In the genomic region with DNA sequence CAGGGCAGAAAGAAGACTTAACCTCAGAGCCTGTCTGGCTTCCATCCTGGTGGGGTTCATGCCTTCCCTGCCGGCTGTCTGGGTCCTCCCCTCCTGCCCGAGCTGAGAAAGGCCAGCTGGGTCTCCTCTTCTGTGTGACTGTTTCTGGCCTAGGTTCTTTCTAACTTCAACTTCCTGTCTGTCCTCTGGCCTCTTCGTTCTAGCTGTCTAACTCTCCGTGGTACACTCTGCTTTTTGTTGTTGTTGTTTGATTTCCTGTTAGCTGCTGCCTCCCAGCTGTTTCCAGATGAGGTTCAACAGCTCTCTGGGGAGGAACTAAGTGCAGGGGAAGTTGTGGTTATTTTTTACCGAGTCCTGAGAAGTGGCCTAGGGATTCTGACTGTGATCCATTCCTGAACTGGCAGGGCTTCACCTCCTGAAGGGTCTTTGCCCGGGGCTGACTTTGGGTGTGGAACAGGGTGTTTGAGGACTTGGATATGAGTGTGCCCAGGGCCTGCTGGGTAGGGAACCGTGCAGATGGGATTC, we compare ENCODE assay signal across 8 cellular contexts. TPM values are rescaled to one million over a fixed set of nuclear protein-coding genes. Genes with fewer than 3 reads are reported as not detected.
A peak's percentile ranks its signal among the peaks of the same experiment; 100 is the strongest.
DNase-seq lines count a peak whose midpoint lies in the region; ATAC-seq and TF ChIP-seq lines count a peak whose summit lies in the region.

No MANE protein-coding gene starts in this region.

- peak overlapping the region; percentile 82 for H3K27ac Mint-ChIP-seq in activated CD4-positive, alpha-beta T cell treated with anti-CD3 and anti-CD28 coated beads for 36 hours
- peak overlapping the region; percentile 82 to 99 (median 88) for H3K27ac Mint-ChIP-seq in naive thymus-derived CD4-positive, alpha-beta T cell

- H3K9me3 ChIP-seq in SK-N-MC (ENCODE audit: low read depth, low read length) (no peaks in the 10 kb centered on the region), endocrine pancreas (ENCODE audit: control insufficient read depth, low read length) (no peaks in the 10 kb centered on the region), WERI-Rb-1 (ENCODE audit: severe bottlenecking) (no peaks in the 10 kb centered on the region)
- H3K9me3 ChIP-seq in naive thymus-derived CD4-positive, alpha-beta T cell (ENCODE audit: control insufficient read depth in 2 of 3, low read length in 3 of 3): no peaks in the 10 kb centered on the region

- no peaks in the 10 kb centered on the region for H3K27me3 Mint-ChIP-seq in activated CD4-positive, alpha-beta T cell treated with anti-CD3 and anti-CD28 coated beads for 36 hours
- no peaks in the 10 kb centered on the region for H3K27me3 Mint-ChIP-seq in naive thymus-derived CD4-positive, alpha-beta T cell

- H3K9me3 Mint-ChIP-seq in activated CD4-positive, alpha-beta T cell treated with anti-CD3 and anti-CD28 coated beads for 36 hours (ENCODE audit: low read depth): no peaks in the 10 kb centered on the region
- peaks cover 0 to 2% (median 0%) of the 10 kb centered on the region in 11 donors for H3K9me3 Mint-ChIP-seq in naive thymus-derived CD4-positive, alpha-beta T cell

- CTCF ChIA-PET in activated CD4-positive, alpha-beta T cell treated with anti-CD3 and anti-CD28 coated beads for 36 hours (lab: Charles Lee): interaction anchor here (0.6 to 1.5 kb wide), 9 partner anchors 10 to 575 kb away, joined by 3 to 5 read pairs (median 3); no protein-coding TSS in a partner anchor
- CTCF ChIA-PET in naive thymus-derived CD4-positive, alpha-beta T cell (lab: Charles Lee): interaction anchor here (1.2 to 3.7 kb wide), 5 partner anchors 10 to 41 kb away, joined by 3 to 30 read pairs (median 5); no protein-coding TSS in a partner anchor

- H3K4me3 ChIP-seq in SK-N-MC: peak overlapping the region; percentile 44
- peak overlapping the region; percentile 19 for H3K4me3 ChIP-seq in endocrine pancreas (ENCODE audit: control insufficient read depth, insufficient read depth, low read length)
- peak overlapping the region; percentile 66 for H3K4me3 ChIP-seq in naive thymus-derived CD4-positive, alpha-beta T cell (ENCODE audit: low read length)
- no peak overlapping the region for H3K4me3 ChIP-seq in WERI-Rb-1 (ENCODE audit: low read depth, low read length)

- intact Hi-C loops in activated CD4-positive, alpha-beta T cell treated with anti-CD3 and anti-CD28 coated beads for 36 hours (cut with DNase I, micrococcal nuclease): loop anchor here (1.0 to 10.0 kb wide), 7 partner anchors 13 to 813 kb away; partner anchors contain the start of genes KDM2B (in 1 of the 2), VPS37B (in 1 of the 2) and ZCCHC8 (in 1 of the 2)
- intact Hi-C loops in naive thymus-derived CD4-positive, alpha-beta T cell (cut with micrococcal nuclease): loop anchor here (1.0 to 10.0 kb wide), 4 partner anchors 18 to 883 kb away; partner anchors contain the start of gene ABCB9 (in 1 of the 2)

- TF ChIP-seq CTCF in WERI-Rb-1 (IDR thresholded peaks at IDR 0.05; ENCODE audit: low read depth, low read length): no peak

- no peaks in the 10 kb centered on the region for H3K4me1 ChIP-seq in endocrine pancreas (ENCODE audit: control insufficient read depth, insufficient read depth, low read length)
- H3K4me1 ChIP-seq in naive thymus-derived CD4-positive, alpha-beta T cell (ENCODE audit: control insufficient read depth in 2 of 2, insufficient read depth in 2 of 2, low read length in 2 of 2): peaks cover 32 to 46% of the 10 kb centered on the region in 2 donors

- H3K27ac ChIP-seq in SK-N-MC (no peak overlapping the region), WERI-Rb-1 (no peak overlapping the region)
- peak overlapping the region; percentile 82 for H3K27ac ChIP-seq in naive thymus-derived CD4-positive, alpha-beta T cell (ENCODE audit: low read depth, low read length)

- no peak for DNase-seq in activated CD4-positive, alpha-beta T cell treated with anti-CD3 and anti-CD28 coated beads for 36 hours
- no peak for DNase-seq in activated CD4-positive, alpha-beta T cell treated with anti-CD3 and anti-CD28 coated beads for 1 hour
- no peak for DNase-seq in SK-N-MC (ENCODE audit: low read depth, low spot score)
- DNase-seq in naive thymus-derived CD4-positive, alpha-beta T cell: peak in 7 of 9 donors; percentile 32 to 67 (median 62)
- no peak for DNase-seq in stimulated activated CD4-positive, alpha-beta T cell treated with anti-CD3 and anti-CD28 coated beads, Interleukin-4, amount 100 ng/mL, for 4 hours
- DNase-seq in WERI-Rb-1: no peak

- H3K4me1 Mint-ChIP-seq in activated CD4-positive, alpha-beta T cell treated with anti-CD3 and anti-CD28 coated beads for 36 hours: peaks cover 74% of the 10 kb centered on the region
- peaks cover 4 to 67% (median 51%) of the 10 kb centered on the region in 7 donors for H3K4me1 Mint-ChIP-seq in naive thymus-derived CD4-positive, alpha-beta T cell

- peak overlapping the region; percentile 76 for H3K4me3 Mint-ChIP-seq in activated CD4-positive, alpha-beta T cell treated with anti-CD3 and anti-CD28 coated beads for 36 hours
- H3K4me3 Mint-ChIP-seq in naive thymus-derived CD4-positive, alpha-beta T cell: peak overlapping the region; percentile 85 to 100 (median 98)

- peaks cover 13% of the 10 kb centered on the region for H3K36me3 Mint-ChIP-seq in activated CD4-positive, alpha-beta T cell treated with anti-CD3 and anti-CD28 coated beads for 36 hours (ENCODE audit: low read depth)
- H3K36me3 Mint-ChIP-seq in naive thymus-derived CD4-positive, alpha-beta T cell: peaks cover 0 to 32% (median 15%) of the 10 kb centered on the region in 5 donors

- H3K9ac ChIP-seq in SK-N-MC (ENCODE audit: insufficient read length): no peak overlapping the region
- peak overlapping the region; percentile 62 for H3K9ac ChIP-seq in endocrine pancreas (ENCODE audit: control insufficient read depth, insufficient read depth, low read length)

- H3K36me3 ChIP-seq in SK-N-MC (ENCODE audit: insufficient read depth, low read length) (no peaks in the 10 kb centered on the region; the same call in 1 of the 2 replicates), endocrine pancreas (ENCODE audit: control insufficient read depth, insufficient read depth, low read length) (peaks cover 8% of the 10 kb centered on the region), WERI-Rb-1 (no peaks in the 10 kb centered on the region)
- peaks cover 0 to 10% (median 0%) of the 10 kb centered on the region in 3 experiments for H3K36me3 ChIP-seq in naive thymus-derived CD4-positive, alpha-beta T cell (ENCODE audit: control insufficient read depth in 2 of 3, insufficient read depth in 3 of 3, low read length in 3 of 3)

- no peaks in the 10 kb centered on the region for H3K27me3 ChIP-seq in endocrine pancreas (ENCODE audit: control insufficient read depth, insufficient read depth, low read length)
- no peaks in the 10 kb centered on the region for H3K27me3 ChIP-seq in naive thymus-derived CD4-positive, alpha-beta T cell (ENCODE audit: control insufficient read depth in 2 of 2, insufficient read depth in 2 of 2, low read length in 2 of 2)
- peaks cover 30% of the 10 kb centered on the region for H3K27me3 ChIP-seq in WERI-Rb-1 (ENCODE audit: insufficient read depth, low read depth, severe bottlenecking)

- POLR2A ChIA-PET in activated CD4-positive, alpha-beta T cell treated with anti-CD3 and anti-CD28 coated beads for 36 hours (lab: Charles Lee): interaction anchor here (0.9 to 1.9 kb wide), 4 partner anchors 16 to 29 kb away, joined by 3 to 6 read pairs (median 4); no protein-coding TSS in a partner anchor
- POLR2A ChIA-PET in naive thymus-derived CD4-positive, alpha-beta T cell (lab: Charles Lee): interaction anchor here (0.6 to 8.8 kb wide), 10 partner anchors 8 to 1880 kb away, joined by 3 to 150 read pairs (median 4); no protein-coding TSS in a partner anchor

- peak; percentile 17 for ATAC-seq in activated CD4-positive, alpha-beta T cell treated with anti-CD3 and anti-CD28 coated beads for 36 hours
- ATAC-seq in HG02885 (IDR thresholded peaks at IDR 0.05; ENCODE audit: poor library complexity, unreplicated experiment): peak; percentile 25
- peak; percentile 36 for ATAC-seq in naive thymus-derived CD4-positive, alpha-beta T cell

RNA-seq across cellular contexts. Expression of gene MLXIP, which starts 3.2 kb away (rescaled TPM):
- 10 to 100 TPM; 17.7 to 26.4 TPM for total RNA-seq in activated CD4-positive, alpha-beta T cell treated with anti-CD3 and anti-CD28 coated beads for 36 hours
- total RNA-seq in naive thymus-derived CD4-positive, alpha-beta T cell: 100 to 1,000 TPM in 4 of 5 experiments, 10 to 100 TPM in 1; 57.0 to 123 (median 115) TPM
- polyA plus RNA-seq in naive thymus-derived CD4-positive, alpha-beta T cell: 10 to 100 TPM; 17.4 to 29.8 TPM

Comparison
In these comparisons a context has a peak if more than half of its experiments do, and no peak if none do; other contexts are left out.
1. DNase-seq: peak in naive thymus-derived CD4-positive, alpha-beta T cell (7 of 9); none in activated CD4-positive, alpha-beta T cell treated with anti-CD3 and anti-CD28 coated beads for 36 hours (single experiment), activated CD4-positive, alpha-beta T cell treated with anti-CD3 and anti-CD28 coated beads for 1 hour (single experiment), SK-N-MC (single experiment), stimulated activated CD4-positive, alpha-beta T cell treated with anti-CD3 and anti-CD28 coated beads, Interleukin-4, amount 100 ng/mL, for 4 hours (0 of 2) and WERI-Rb-1 (single experiment).
2. Peak in every context shown above with its lines, with median percentiles within 50 percentile points of each other: ATAC-seq.